Comparison of ENCODE assay signal across 9 cellular contexts in genomic region chr20:31833130-31833930, GRCh38. TPM values are rescaled to one million over a fixed set of nuclear protein-coding genes. Genes with fewer than 3 reads are reported as not detected.
DNase-seq lines count a peak whose midpoint lies in the region; ATAC-seq, FAIRE-seq and TF ChIP-seq lines count a peak whose summit lies in the region.
"Had no signal": no experiment of that assay in that cellular context is flagged by ENCODE, and none has a peak within 500 bp of the region (broad histone marks: within the 10 kb centered on the region; RNA-seq: fewer than 3 reads in every experiment).

No MANE protein-coding gene starts in this region.

- peaks cover 23 to 31% of the 10 kb centered on the region in 2 donors for H3K4me1 ChIP-seq in ascending aorta

- intact Hi-C loops in ascending aorta (cut with DNase I) = no loop called here

- H3K4me3 ChIP-seq in ascending aorta = no peak overlapping the region

- H3K9me3 ChIP-seq in ascending aorta = no peaks in the 10 kb centered on the region

- DNase-seq in H54 (ENCODE audit: insufficient read length, low spot score) (peak; percentile 46), T follicular helper cell (ENCODE audit: low read depth) (peak; percentile 30), ascending aorta (ENCODE audit: low spot score in 2 of 2) (no peak), islet precursor cell (peak; percentile 93)
- peak; percentile 22 to 63 (median 40) for DNase-seq in stimulated activated CD4-positive, alpha-beta T cell treated with anti-CD3 and anti-CD28 coated beads, TNF-alpha, amount 100 ng/mL, for 24 hours (ENCODE audit: low read depth in 3 of 3)

- H3K36me3 ChIP-seq in ascending aorta = no peaks in the 10 kb centered on the region

- TF ChIP-seq CTCF in C4-2B (conservative IDR thresholded peaks at IDR 0.05) (peak; percentile 92), ascending aorta (IDR thresholded peaks at IDR 0.05) (peak; percentile 59 to 85 (median 84))

- FAIRE-seq in H54 (lab: Jason Lieb, UNC) = no peak

- no peak for ATAC-seq in GM21576 (IDR thresholded peaks at IDR 0.05; ENCODE audit: unreplicated experiment)
- no peak for ATAC-seq in HG03565 (IDR thresholded peaks at IDR 0.05; ENCODE audit: unreplicated experiment)

- H3K27ac ChIP-seq in C4-2B = no peak overlapping the region
- H3K27ac ChIP-seq in ascending aorta = peak overlapping the region in 1 of 2 donors; percentile 9

- TF ChIP-seq POLR2A in H54 (IDR thresholded peaks at IDR 0.05; ENCODE audit: low read depth, low read length) = no peak

- H3K27me3 ChIP-seq in ascending aorta = no peaks in the 10 kb centered on the region

RNA-seq across cellular contexts. Expression of gene FOXS1, which starts 12.1 kb away (rescaled TPM):
- 21.8 TPM for total RNA-seq in ascending aorta
- total RNA-seq: LHCN-M2 had no signal

RNA-seq across cellular contexts. Expression of gene MYLK2, which starts 14.2 kb away (rescaled TPM):
- total RNA-seq in ascending aorta = not detected

RNA-seq across cellular contexts. Expression of gene DUSP15, which starts 37.0 kb away (rescaled TPM):
- total RNA-seq in ascending aorta = 13.0 TPM

RNA-seq across cellular contexts. Expression of gene TTLL9, which starts 37.1 kb away (rescaled TPM):
- not detected for total RNA-seq in ascending aorta
- total RNA-seq: LHCN-M2 had no signal

Comparison
In these comparisons a context has a peak if more than half of its experiments do, and no peak if none do; other contexts are left out.
1. DNase-seq: peak in H54 (single experiment), T follicular helper cell (single experiment), islet precursor cell (single experiment) and stimulated activated CD4-positive, alpha-beta T cell treated with anti-CD3 and anti-CD28 coated beads, TNF-alpha, amount 100 ng/mL, for 24 hours (3 of 3); none in ascending aorta (0 of 2).